ENCODE assay signal across 28 cellular contexts in genomic region chr1:230052665-230053064, GRCh38.
"Had no signal": no experiment of that assay in that cellular context is flagged by ENCODE, and none has a peak within 500 bp of the region (broad histone marks: within the 10 kb centered on the region; RNA-seq: fewer than 3 reads in every experiment).

No MANE protein-coding gene starts in this region.

- H3K9me3 ChIP-seq: ascending aorta, breast epithelium had no signal

- H3K27me3 ChIP-seq: ascending aorta, breast epithelium, cardiac muscle cell, dorsolateral prefrontal cortex had no signal

- H3K4me3 ChIP-seq: ascending aorta, breast epithelium, cardiac muscle cell, coronary artery, dorsolateral prefrontal cortex had no signal

- FAIRE-seq: frontal cortex had no signal

- H3K36me3 ChIP-seq: ascending aorta, breast epithelium, cardiac muscle cell, WERI-Rb-1 had no signal

- H3K4me1 ChIP-seq: ascending aorta, breast epithelium had no signal

- ATAC-seq: activated CD4-positive, CD25-positive, alpha-beta regulatory T cell treated with anti-CD3 and anti-CD28 coated beads, Interleukin-2, amount 50 U/mL, for 24 hours; activated CD8-positive, alpha-beta T cell treated with anti-CD3 and anti-CD28 coated beads for 36 hours; activated T-cell treated with anti-CD3 and anti-CD28 coated beads, Interleukin-2, amount 50 U/mL, for 4 hours; activated T-helper 17 cell treated with anti-CD3 and anti-CD28 coated beads, Interleukin-2, amount 50 U/mL, for 72 hours; T-helper 17 cell had no signal

- DNase-seq: activated B cell treated with CpG ODN at 0.5 μM for 24 hours; activated CD4-positive, alpha-beta T cell treated with anti-CD3 and anti-CD28 coated beads for 48 hours; activated CD4-positive, alpha-beta T cell treated with anti-CD3 and anti-CD28 coated beads, Interleukin-2, amount 50 U/mL, for 1 hour; activated CD4-positive, alpha-beta T cell treated with anti-CD3 and anti-CD28 coated beads, Interleukin-2, amount 50 U/mL, for 48 hours; activated CD8-positive, alpha-beta memory T cell treated with anti-CD3 and anti-CD28 coated beads for 24 hours; activated CD8-positive, alpha-beta T cell treated with anti-CD3 and anti-CD28 coated beads for 36 hours; activated effector memory CD4-positive, alpha-beta T cell treated with Interleukin-2 at 50 U/mL for 16 hours; activated gamma-delta T cell treated with Interleukin-2 at 50 U/mL for 16 hours; activated naive CD4-positive, alpha-beta T cell treated with anti-CD3 and anti-CD28 coated beads, Interleukin-2, amount 50 U/mL, for 16 hours; activated naive CD4-positive, alpha-beta T cell treated with Interleukin-2 at 50 U/mL for 16 hours; activated T-cell treated with anti-CD3 and anti-CD28 coated beads, Interleukin-2, amount 50 U/mL, for 4 hours; central memory CD4-positive, alpha-beta T cell; dorsolateral prefrontal cortex; effector memory CD4-positive, alpha-beta T cell; endodermal cell; foreskin fibroblast; head of caudate nucleus; T-helper 1 cell; T-helper 17 cell; T1000; WERI-Rb-1 had no signal

- H3K27ac ChIP-seq: ascending aorta, breast epithelium, cardiac muscle cell, coronary artery, dorsolateral prefrontal cortex, WERI-Rb-1 had no signal
